34 cellular contexts compared by ENCODE assay signal in the genomic region with DNA sequence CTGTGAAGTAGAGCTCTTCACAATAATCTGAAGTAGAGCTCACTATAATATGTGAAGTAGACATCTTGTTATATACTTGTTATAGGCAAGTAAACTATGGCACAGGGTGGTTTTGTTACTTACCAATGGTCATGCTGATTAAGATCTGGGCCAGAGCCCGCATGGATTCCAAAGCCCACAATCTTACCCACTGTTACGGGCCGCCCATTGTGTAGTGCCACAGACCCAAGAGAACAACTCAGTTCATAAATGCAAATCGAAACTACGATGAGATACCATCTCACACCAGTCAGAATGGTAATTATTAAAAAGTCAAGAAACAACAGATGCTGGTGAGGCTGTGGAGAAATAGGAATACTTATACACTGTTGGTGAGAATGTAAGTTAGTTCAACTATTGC.
"Had no signal": no experiment of that assay in that cellular context is flagged by ENCODE, and none has a peak within 500 bp of the region (broad histone marks: within the 10 kb centered on the region; RNA-seq: fewer than 3 reads in every experiment).

No MANE protein-coding gene starts in this region.

- H3K4me3 ChIP-seq: MG63 had no signal

- H3K27me3 ChIP-seq: MG63 had no signal

- H3K9ac ChIP-seq: KMS-11 had no signal

- DNase-seq: Karpas-422, Kasumi-1, MG63, MM.1S, MV-4-11, NCI-H1048, NCI-H1092, NCI-H1092 treated with DMSO at 0.1 percent for 48 hours, NCI-H1105, NCI-H1105 treated with DMSO at 0.1 percent for 48 hours, NCI-H1417, NCI-H1417 treated with DMSO at 0.1 percent for 48 hours, NCI-H1436, NCI-H1436 treated with DMSO at 0.1 percent for 48 hours, NCI-H146, NCI-H1694, NCI-H1694 treated with DMSO at 0.1 percent for 48 hours, NCI-H187, NCI-H187 treated with DMSO at 0.1 percent for 48 hours, NCI-H1930, NCI-H2029, NCI-H2029 treated with DMSO at 0.1 percent for 48 hours, NCI-H2081, NCI-H2081 treated with DMSO at 0.1 percent for 48 hours, NCI-H2107, NCI-H2171, NCI-H2171 treated with DMSO at 0.1 percent for 48 hours, NCI-H2227 treated with DMSO at 0.1 percent for 48 hours, NCI-H226, NCI-H345, NCI-H446, NCI-H446 treated with DMSO at 0.1 percent for 48 hours, NCI-H510A had no signal

- H3K9me3 ChIP-seq: MG63 had no signal

- H3K27ac ChIP-seq: KMS-11 had no signal

- H3K4me2 ChIP-seq: KMS-11 had no signal

- H3K36me3 ChIP-seq: MG63 had no signal
